Comparison of ENCODE assay signal across 2 cellular contexts in the genomic region with DNA sequence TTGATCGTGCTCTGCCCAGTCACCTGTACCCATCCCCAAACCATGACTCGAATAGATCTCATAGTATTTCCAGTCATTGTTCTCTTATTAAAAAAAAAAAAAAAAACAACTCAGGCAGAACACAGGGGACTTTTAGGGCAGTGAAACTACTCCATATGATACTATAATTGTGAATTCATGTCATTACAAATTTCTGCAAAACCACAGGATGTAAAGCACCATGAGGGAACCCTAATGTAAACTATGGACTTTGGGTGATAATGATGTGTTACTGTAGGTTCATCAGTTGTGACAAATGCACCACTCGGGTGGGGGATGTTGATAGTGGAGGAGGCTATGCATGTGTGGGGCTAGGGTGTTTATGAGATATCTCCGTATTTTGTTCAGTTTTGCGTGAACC.
TF ChIP-seq lines count a peak whose summit lies in the region.

No MANE protein-coding gene starts in this region.

TF ChIP-seq in WTC11, 78 proteins besides CTCF, POLR2A, EP300 and RAD21 (continued from another document):
- TF ChIP-seq, protein P1, sequence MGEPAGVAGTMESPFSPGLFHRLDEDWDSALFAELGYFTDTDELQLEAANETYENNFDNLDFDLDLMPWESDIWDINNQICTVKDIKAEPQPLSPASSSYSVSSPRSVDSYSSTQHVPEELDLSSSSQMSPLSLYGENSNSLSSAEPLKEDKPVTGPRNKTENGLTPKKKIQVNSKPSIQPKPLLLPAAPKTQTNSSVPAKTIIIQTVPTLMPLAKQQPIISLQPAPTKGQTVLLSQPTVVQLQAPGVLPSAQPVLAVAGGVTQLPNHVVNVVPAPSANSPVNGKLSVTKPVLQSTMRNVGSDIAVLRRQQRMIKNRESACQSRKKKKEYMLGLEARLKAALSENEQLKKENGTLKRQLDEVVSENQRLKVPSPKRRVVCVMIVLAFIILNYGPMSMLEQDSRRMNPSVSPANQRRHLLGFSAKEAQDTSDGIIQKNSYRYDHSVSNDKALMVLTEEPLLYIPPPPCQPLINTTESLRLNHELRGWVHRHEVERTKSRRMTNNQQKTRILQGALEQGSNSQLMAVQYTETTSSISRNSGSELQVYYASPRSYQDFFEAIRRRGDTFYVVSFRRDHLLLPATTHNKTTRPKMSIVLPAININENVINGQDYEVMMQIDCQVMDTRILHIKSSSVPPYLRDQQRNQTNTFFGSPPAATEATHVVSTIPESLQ (CRISPR knock-in tag; IDR thresholded peaks at IDR 0.05) = no peak
- TF ChIP-seq NFYB (CRISPR knock-in tag; conservative IDR thresholded peaks at IDR 0.05; ENCODE audit: low read depth) (no peak), JUN (CRISPR knock-in tag; IDR thresholded peaks at IDR 0.05) (no peak), NR2C2 (CRISPR knock-in tag; IDR thresholded peaks at IDR 0.05) (no peak), NFATC4 (CRISPR knock-in tag; IDR thresholded peaks at IDR 0.05) (no peak), GABPB1 (CRISPR knock-in tag; IDR thresholded peaks at IDR 0.05) (no peak), TP53 (CRISPR knock-in tag; IDR thresholded peaks at IDR 0.05) (no peak), HMGA2 (CRISPR knock-in tag; IDR thresholded peaks at IDR 0.05) (no peak), GRHL2 (CRISPR knock-in tag; IDR thresholded peaks at IDR 0.05; ENCODE audit: insufficient replicate concordance, severe bottlenecking) (no peak), ATF1 (CRISPR knock-in tag; IDR thresholded peaks at IDR 0.05) (no peak), PRRX2 (CRISPR knock-in tag; IDR thresholded peaks at IDR 0.05) (no peak), FOXK1 (CRISPR knock-in tag; IDR thresholded peaks at IDR 0.05) (no peak)
- TF ChIP-seq, protein P2, sequence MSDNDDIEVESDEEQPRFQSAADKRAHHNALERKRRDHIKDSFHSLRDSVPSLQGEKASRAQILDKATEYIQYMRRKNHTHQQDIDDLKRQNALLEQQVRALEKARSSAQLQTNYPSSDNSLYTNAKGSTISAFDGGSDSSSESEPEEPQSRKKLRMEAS (CRISPR knock-in tag; IDR thresholded peaks at IDR 0.05) = no peak
- TF ChIP-seq, protein P3, sequence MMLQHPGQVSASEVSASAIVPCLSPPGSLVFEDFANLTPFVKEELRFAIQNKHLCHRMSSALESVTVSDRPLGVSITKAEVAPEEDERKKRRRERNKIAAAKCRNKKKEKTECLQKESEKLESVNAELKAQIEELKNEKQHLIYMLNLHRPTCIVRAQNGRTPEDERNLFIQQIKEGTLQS (CRISPR knock-in tag; conservative IDR thresholded peaks at IDR 0.05) = no peak
- TF ChIP-seq, protein P4, sequence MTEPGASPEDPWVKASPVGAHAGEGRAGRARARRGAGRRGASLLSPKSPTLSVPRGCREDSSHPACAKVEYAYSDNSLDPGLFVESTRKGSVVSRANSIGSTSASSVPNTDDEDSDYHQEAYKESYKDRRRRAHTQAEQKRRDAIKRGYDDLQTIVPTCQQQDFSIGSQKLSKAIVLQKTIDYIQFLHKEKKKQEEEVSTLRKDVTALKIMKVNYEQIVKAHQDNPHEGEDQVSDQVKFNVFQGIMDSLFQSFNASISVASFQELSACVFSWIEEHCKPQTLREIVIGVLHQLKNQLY (CRISPR knock-in tag; IDR thresholded peaks at IDR 0.05) = no peak

TF ChIP-seq in SK-N-SH treated with all-trans-retinoic acid at 6 μM for 48 hours, 23 proteins besides CTCF, POLR2A, EP300 and RAD21 (continued from another document):
- TF ChIP-seq, protein P5, sequence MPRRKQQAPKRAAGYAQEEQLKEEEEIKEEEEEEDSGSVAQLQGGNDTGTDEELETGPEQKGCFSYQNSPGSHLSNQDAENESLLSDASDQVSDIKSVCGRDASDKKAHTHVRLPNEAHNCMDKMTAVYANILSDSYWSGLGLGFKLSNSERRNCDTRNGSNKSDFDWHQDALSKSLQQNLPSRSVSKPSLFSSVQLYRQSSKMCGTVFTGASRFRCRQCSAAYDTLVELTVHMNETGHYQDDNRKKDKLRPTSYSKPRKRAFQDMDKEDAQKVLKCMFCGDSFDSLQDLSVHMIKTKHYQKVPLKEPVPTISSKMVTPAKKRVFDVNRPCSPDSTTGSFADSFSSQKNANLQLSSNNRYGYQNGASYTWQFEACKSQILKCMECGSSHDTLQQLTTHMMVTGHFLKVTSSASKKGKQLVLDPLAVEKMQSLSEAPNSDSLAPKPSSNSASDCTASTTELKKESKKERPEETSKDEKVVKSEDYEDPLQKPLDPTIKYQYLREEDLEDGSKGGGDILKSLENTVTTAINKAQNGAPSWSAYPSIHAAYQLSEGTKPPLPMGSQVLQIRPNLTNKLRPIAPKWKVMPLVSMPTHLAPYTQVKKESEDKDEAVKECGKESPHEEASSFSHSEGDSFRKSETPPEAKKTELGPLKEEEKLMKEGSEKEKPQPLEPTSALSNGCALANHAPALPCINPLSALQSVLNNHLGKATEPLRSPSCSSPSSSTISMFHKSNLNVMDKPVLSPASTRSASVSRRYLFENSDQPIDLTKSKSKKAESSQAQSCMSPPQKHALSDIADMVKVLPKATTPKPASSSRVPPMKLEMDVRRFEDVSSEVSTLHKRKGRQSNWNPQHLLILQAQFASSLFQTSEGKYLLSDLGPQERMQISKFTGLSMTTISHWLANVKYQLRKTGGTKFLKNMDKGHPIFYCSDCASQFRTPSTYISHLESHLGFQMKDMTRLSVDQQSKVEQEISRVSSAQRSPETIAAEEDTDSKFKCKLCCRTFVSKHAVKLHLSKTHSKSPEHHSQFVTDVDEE (CRISPR knock-in tag; IDR thresholded peaks at IDR 0.05) = no peak
- TF ChIP-seq ISL1 (CRISPR knock-in tag; IDR thresholded peaks at IDR 0.05) = no peak
- no peak for TF ChIP-seq ZFP3 (CRISPR knock-in tag; IDR thresholded peaks at IDR 0.05)
- TF ChIP-seq ESRRG (CRISPR knock-in tag; IDR thresholded peaks at IDR 0.05) = no peak
- TF ChIP-seq ZFP30 (CRISPR knock-in tag; IDR thresholded peaks at IDR 0.05) = no peak
- TF ChIP-seq TOX (CRISPR knock-in tag; IDR thresholded peaks at IDR 0.05; ENCODE audit: borderline replicate concordance) = no peak
- no peak for TF ChIP-seq PPARA (CRISPR knock-in tag; IDR thresholded peaks at IDR 0.05; ENCODE audit: borderline replicate concordance)
- TF ChIP-seq BACH2 (CRISPR knock-in tag; IDR thresholded peaks at IDR 0.05; ENCODE audit: borderline replicate concordance) = no peak
- TF ChIP-seq GLIS3 (CRISPR knock-in tag; IDR thresholded peaks at IDR 0.05) = no peak
- no peak for TF ChIP-seq RARB (CRISPR knock-in tag; IDR thresholded peaks at IDR 0.05)
- no peak for TF ChIP-seq ARNTL (CRISPR knock-in tag; IDR thresholded peaks at IDR 0.05; ENCODE audit: borderline replicate concordance, low read depth)
- TF ChIP-seq, protein P6, sequence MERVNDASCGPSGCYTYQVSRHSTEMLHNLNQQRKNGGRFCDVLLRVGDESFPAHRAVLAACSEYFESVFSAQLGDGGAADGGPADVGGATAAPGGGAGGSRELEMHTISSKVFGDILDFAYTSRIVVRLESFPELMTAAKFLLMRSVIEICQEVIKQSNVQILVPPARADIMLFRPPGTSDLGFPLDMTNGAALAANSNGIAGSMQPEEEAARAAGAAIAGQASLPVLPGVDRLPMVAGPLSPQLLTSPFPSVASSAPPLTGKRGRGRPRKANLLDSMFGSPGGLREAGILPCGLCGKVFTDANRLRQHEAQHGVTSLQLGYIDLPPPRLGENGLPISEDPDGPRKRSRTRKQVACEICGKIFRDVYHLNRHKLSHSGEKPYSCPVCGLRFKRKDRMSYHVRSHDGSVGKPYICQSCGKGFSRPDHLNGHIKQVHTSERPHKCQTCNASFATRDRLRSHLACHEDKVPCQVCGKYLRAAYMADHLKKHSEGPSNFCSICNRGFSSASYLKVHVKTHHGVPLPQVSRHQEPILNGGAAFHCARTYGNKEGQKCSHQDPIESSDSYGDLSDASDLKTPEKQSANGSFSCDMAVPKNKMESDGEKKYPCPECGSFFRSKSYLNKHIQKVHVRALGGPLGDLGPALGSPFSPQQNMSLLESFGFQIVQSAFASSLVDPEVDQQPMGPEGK (CRISPR knock-in tag; IDR thresholded peaks at IDR 0.05; ENCODE audit: borderline replicate concordance) = no peak
- no peak for TF ChIP-seq ZNF8 (CRISPR knock-in tag; IDR thresholded peaks at IDR 0.05)
